9 cellular contexts compared by ENCODE assay signal in genomic region chr3:29170894-29171582, GRCh38.
DNase-seq lines count a peak whose midpoint lies in the region; TF ChIP-seq lines count a peak whose summit lies in the region.
"Had no signal": no experiment of that assay in that cellular context is flagged by ENCODE, and none has a peak within 500 bp of the region (broad histone marks: within the 10 kb centered on the region; RNA-seq: fewer than 3 reads in every experiment).

No MANE protein-coding gene starts in this region.

- intact Hi-C loops in spleen (cut with DNase I; ENCODE audit: low total_unique reads), result no loop called here

- no peaks in the 10 kb centered on the region for H3K9me2 ChIP-seq in hepatocyte (replicated peaks; ENCODE audit: insufficient read depth)

- H3K36me3 ChIP-seq in hepatocyte (replicated peaks; ENCODE audit: insufficient read depth, low read depth), result no peaks in the 10 kb centered on the region
- no peaks in the 10 kb centered on the region for H3K36me3 ChIP-seq in spleen

- H3K27ac Mint-ChIP-seq in activated CD4-positive, alpha-beta T cell treated with anti-CD3 and anti-CD28 coated beads, Interleukin-2, amount 10 ng/mL, durations not matched to agents 7 days and 5 days, result peak overlapping the region; percentile 74

- H3K27ac ChIP-seq in VCaP (peak overlapping the region; percentile 13; the same call in 1 of the 2 replicates), hepatocyte (peak overlapping the region; percentile 75), spleen (peak overlapping the region in 7 of 8 donors; percentile 36 to 79 (median 66))

- 47% methylated on average over 2 of the region's 2 CpGs for WGBS in hepatocyte (ENCODE audit: low lambda C conversion rate, missing lambda C conversion rate)
- 42 to 53% (median 51%) methylated on average over 2 of the region's 2 CpGs for WGBS in spleen, 5 donors

- H3K27me3 ChIP-seq in hepatocyte, result no peaks in the 10 kb centered on the region
- no peaks in the 10 kb centered on the region for H3K27me3 ChIP-seq in spleen (replicated peaks in 1 of 7)

- H3K79me2 ChIP-seq in hepatocyte, result no peaks in the 10 kb centered on the region

- TF ChIP-seq CTCF in VCaP (conservative IDR thresholded peaks at IDR 0.05), result no peak
- no peak for TF ChIP-seq CTCF in hepatocyte (IDR thresholded peaks at IDR 0.05; ENCODE audit: poor library complexity)
- no peak for TF ChIP-seq CTCF in spleen (IDR thresholded peaks at IDR 0.05 in 8 of 11, conservative IDR thresholded peaks at IDR 0.05 in 3 of 11)

- no peaks in the 10 kb centered on the region for H3K9me3 ChIP-seq in hepatocyte (ENCODE audit: low read depth)
- no peaks in the 10 kb centered on the region for H3K9me3 ChIP-seq in spleen

- peak overlapping the region; percentile 49 for H3K4me2 ChIP-seq in hepatocyte

- H3K4me1 ChIP-seq in hepatocyte (ENCODE audit: insufficient read depth), result no peaks in the 10 kb centered on the region
- peaks cover 0 to 12% (median 5%) of the 10 kb centered on the region in 6 donors for H3K4me1 ChIP-seq in spleen

- CTCF ChIA-PET in activated CD4-positive, alpha-beta T cell treated with anti-CD3 and anti-CD28 coated beads, Interleukin-2, amount 10 ng/mL, durations not matched to agents 7 days and 5 days (lab: Charles Lee), result interaction anchor here (0.6 kb wide), 1 partner anchor 9 kb away, joined by 3 read pairs; no protein-coding TSS in a partner anchor

- H2AFZ ChIP-seq in hepatocyte, result peak overlapping the region; percentile 12

- H3K9me3 Mint-ChIP-seq in activated CD4-positive, alpha-beta T cell treated with anti-CD3 and anti-CD28 coated beads, Interleukin-2, amount 10 ng/mL, durations not matched to agents 7 days and 5 days, result peaks cover 12% of the 10 kb centered on the region

- H3K4me3 ChIP-seq in hepatocyte (no peak overlapping the region), spleen (no peak overlapping the region)

- no peaks in the 10 kb centered on the region for H3K36me3 Mint-ChIP-seq in activated CD4-positive, alpha-beta T cell treated with anti-CD3 and anti-CD28 coated beads, Interleukin-2, amount 10 ng/mL, durations not matched to agents 7 days and 5 days (ENCODE audit: low read depth)

- peaks cover 17% of the 10 kb centered on the region for H3K4me1 Mint-ChIP-seq in activated CD4-positive, alpha-beta T cell treated with anti-CD3 and anti-CD28 coated beads, Interleukin-2, amount 10 ng/mL, durations not matched to agents 7 days and 5 days

- TF ChIP-seq POLR2A in spleen (IDR thresholded peaks at IDR 0.05), result no peak

- no peak for DNase-seq in activated CD4-positive, alpha-beta T cell treated with anti-CD3 and anti-CD28 coated beads, Interleukin-2, amount 10 ng/mL, durations not matched to agents 7 days and 5 days
- no peak for DNase-seq in activated CD4-positive, alpha-beta T cell treated with anti-CD3 and anti-CD28 coated beads, Interleukin-2, amount 50 U/mL, for 1 hour
- DNase-seq in hepatocyte (ENCODE audit: low spot score) (no peak), spleen (no peak), G401 (ENCODE audit: low spot score) (no peak)
- no peak for DNase-seq in effector CD8-positive, alpha-beta T cell (lab: John Stamatoyannopoulos, UW)
- no peak for DNase-seq in activated effector memory CD4-positive, alpha-beta T cell treated with anti-CD3 and anti-CD28 coated beads, Interleukin-2, amount 50 U/mL, for 16 hours
- DNase-seq: NCI-H1930 had no signal

- in situ Hi-C loops in G401 (cut with HindIII; ENCODE audit: low sequenced_read_pairs), result no loop called here

- no peaks in the 10 kb centered on the region for H3K27me3 Mint-ChIP-seq in activated CD4-positive, alpha-beta T cell treated with anti-CD3 and anti-CD28 coated beads, Interleukin-2, amount 10 ng/mL, durations not matched to agents 7 days and 5 days

- no peaks in the 10 kb centered on the region for H4K20me1 ChIP-seq in hepatocyte (ENCODE audit: insufficient read depth, poor library complexity, severe bottlenecking)

- no peak overlapping the region for H3K4me3 Mint-ChIP-seq in activated CD4-positive, alpha-beta T cell treated with anti-CD3 and anti-CD28 coated beads, Interleukin-2, amount 10 ng/mL, durations not matched to agents 7 days and 5 days

- POLR2A ChIA-PET in activated CD4-positive, alpha-beta T cell treated with anti-CD3 and anti-CD28 coated beads, Interleukin-2, amount 10 ng/mL, durations not matched to agents 7 days and 5 days (lab: Charles Lee), result no interaction called here

Comparison
In these comparisons a context has a peak if more than half of its experiments do, and no peak if none do; other contexts are left out.
1. H3K27ac ChIP-seq: peak in every context shown above with its lines; median percentile 75 in hepatocyte; 66 in spleen; 13 in VCaP.